Comparison of ENCODE assay signal across 1 cellular context in genomic region chr19:591099-591958, GRCh38.
TF ChIP-seq lines count a peak whose summit lies in the region.

No MANE protein-coding gene starts in this region.

TF ChIP-seq in K562, 482 proteins besides CTCF, POLR2A, EP300 and RAD21 (continued from another document and continues in another):
- TF ChIP-seq BCLAF1 (IDR thresholded peaks at IDR 0.05; ENCODE audit: borderline replicate concordance in 1 of 2, control insufficient read depth in 1 of 2, low read depth in 2 of 2, low read length in 1 of 2), result no peak
- peak; percentile 73; the same call in 1 of the 2 replicates for TF ChIP-seq HDAC2 (IDR thresholded peaks at IDR 0.05)
- peak; percentile 53 for TF ChIP-seq U2AF1 (optimal IDR thresholded peaks at IDR 0.05; ENCODE audit: low read depth, low read length)
- TF ChIP-seq ZBTB1 (CRISPR knock-in tag; IDR thresholded peaks at IDR 0.05; ENCODE audit: borderline replicate concordance, low read depth), result peak; percentile 62; the same call in 1 of the 2 replicates
- peak; percentile 75; the same call in 1 of the 2 replicates for TF ChIP-seq ESRRA (IDR thresholded peaks at IDR 0.05; ENCODE audit: borderline replicate concordance, low read depth)
- peak; percentile 55; the same call in 1 of the 2 replicates for TF ChIP-seq NKRF (IDR thresholded peaks at IDR 0.05; ENCODE audit: borderline replicate concordance)
- TF ChIP-seq TAF1 (IDR thresholded peaks at IDR 0.05; ENCODE audit: control insufficient read depth, extremely low read depth, insufficient read depth, low read length, severe bottlenecking), result no peak
- TF ChIP-seq BRF1 (IDR thresholded peaks at IDR 0.05; ENCODE audit: borderline replicate concordance, extremely low read depth, insufficient read length), result no peak
- TF ChIP-seq ZNF511 (CRISPR knock-in tag; IDR thresholded peaks at IDR 0.05), result peak; percentile 91
- TF ChIP-seq POLR2B (IDR thresholded peaks at IDR 0.05; ENCODE audit: low read depth, partially characterized antibody), result no peak
- peak; percentile 57 for TF ChIP-seq TFAP4 (CRISPR knock-in tag; IDR thresholded peaks at IDR 0.05; ENCODE audit: borderline replicate concordance)
- no peak for TF ChIP-seq ZNF76 (CRISPR knock-in tag; IDR thresholded peaks at IDR 0.05; ENCODE audit: borderline replicate concordance)
- peak; percentile 71; the same call in 1 of the 2 replicates for TF ChIP-seq NCOA1 (IDR thresholded peaks at IDR 0.05; ENCODE audit: low read depth)
- peak; percentile 47; the same call in 1 of the 2 replicates for TF ChIP-seq ZBTB7A (IDR thresholded peaks at IDR 0.05; ENCODE audit: borderline replicate concordance, control insufficient read depth, low read depth, low read length)
- no peak for TF ChIP-seq KDM1A (IDR thresholded peaks at IDR 0.05)
- TF ChIP-seq SAP30 (IDR thresholded peaks at IDR 0.05; ENCODE audit: borderline replicate concordance, insufficient read depth, low read depth, low read length, poor library complexity, severe bottlenecking), result peak; percentile 60
- no peak for TF ChIP-seq ASH1L (IDR thresholded peaks at IDR 0.05; ENCODE audit: borderline replicate concordance, low read depth, partially characterized antibody)
- no peak for TF ChIP-seq LARP7 (IDR thresholded peaks at IDR 0.05)
- TF ChIP-seq ZBTB9 (CRISPR knock-in tag; IDR thresholded peaks at IDR 0.05), result no peak
- TF ChIP-seq SMAD2 (IDR thresholded peaks at IDR 0.05; ENCODE audit: low read depth, low read length), result no peak
- TF ChIP-seq NR3C1 (CRISPR knock-in tag; IDR thresholded peaks at IDR 0.05), result peak; percentile 89
- no peak for TF ChIP-seq MCM5 (IDR thresholded peaks at IDR 0.05; ENCODE audit: low read depth)
- peak; percentile 53 for TF ChIP-seq SMARCB1 (IDR thresholded peaks at IDR 0.05; ENCODE audit: insufficient read length, low read depth)
- no peak for TF ChIP-seq NCOA6 (IDR thresholded peaks at IDR 0.05)
- TF ChIP-seq CCAR2 (IDR thresholded peaks at IDR 0.05; ENCODE audit: low read depth, low read length), result no peak
- TF ChIP-seq SMARCC2 (IDR thresholded peaks at IDR 0.05; ENCODE audit: low read depth), result no peak
- no peak for TF ChIP-seq KLF13 (tag; IDR thresholded peaks at IDR 0.05; ENCODE audit: borderline replicate concordance, low read depth)
- TF ChIP-seq ARID4B (CRISPR knock-in tag; IDR thresholded peaks at IDR 0.05), result peak; percentile 24; the same call in 1 of the 2 replicates
- 0 out of 2 replicates have a peak, but pooled peaks have one; percentile 37 for TF ChIP-seq E2F3 (CRISPR knock-in tag; IDR thresholded peaks at IDR 0.05)
- no peak for TF ChIP-seq NCOA4 (IDR thresholded peaks at IDR 0.05; ENCODE audit: partially characterized antibody)
- TF ChIP-seq ZNF518B (CRISPR knock-in tag; IDR thresholded peaks at IDR 0.05), result no peak
- TF ChIP-seq E2F5 (CRISPR knock-in tag; IDR thresholded peaks at IDR 0.05), result 0 out of 2 replicates have a peak, but pooled peaks have one; percentile 54
- no peak for TF ChIP-seq POLR2H (tag; IDR thresholded peaks at IDR 0.05; ENCODE audit: low read depth)
- no peak for TF ChIP-seq MED1 (CRISPR knock-in tag; IDR thresholded peaks at IDR 0.05; ENCODE audit: borderline replicate concordance)
- 0 out of 4 replicates have a peak, but pooled peaks of 1 of the 2 experiments have one; percentile 36 for TF ChIP-seq ZNF639 (CRISPR knock-in tag; conservative IDR thresholded peaks at IDR 0.05 in 1 of 2, IDR thresholded peaks at IDR 0.05 in 1 of 2)
- no peak for TF ChIP-seq LEF1 (IDR thresholded peaks at IDR 0.05)
- TF ChIP-seq CBX5 (IDR thresholded peaks at IDR 0.05; ENCODE audit: borderline replicate concordance, low read depth), result no peak
- peak in 1 of 2 experiments; percentile 77; a peak in 2 of 4 replicates for TF ChIP-seq MNT (conservative IDR thresholded peaks at IDR 0.05)
- no peak; the same call in 1 of the 2 replicates for TF ChIP-seq ZNF184 (CRISPR knock-in tag; IDR thresholded peaks at IDR 0.05)
- no peak for TF ChIP-seq ZNF436 (CRISPR knock-in tag; IDR thresholded peaks at IDR 0.05)
